ENCODE assay signal across 14 cellular contexts in the genomic region with DNA sequence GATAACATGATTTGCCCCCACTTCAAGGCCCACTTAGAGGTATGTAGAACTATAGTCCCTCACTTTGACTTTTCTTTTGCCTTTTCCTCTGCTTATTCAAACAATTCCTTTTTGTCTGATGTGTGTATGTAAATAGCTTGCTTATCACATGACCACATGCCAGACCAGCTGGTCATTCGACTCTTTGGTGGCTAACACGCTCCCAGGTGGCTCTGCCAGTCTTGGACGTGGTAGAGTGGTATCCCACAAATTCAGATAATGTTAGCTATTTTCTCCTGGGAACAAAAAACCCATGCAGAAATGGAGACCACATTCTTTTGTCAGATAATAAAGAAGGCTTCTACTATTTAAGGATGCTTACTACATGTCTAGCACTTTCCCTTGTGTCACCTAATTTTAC. TPM values are rescaled to one million over a fixed set of nuclear protein-coding genes. Genes with fewer than 3 reads are reported as not detected.
DNase-seq lines count a peak whose midpoint lies in the region; ATAC-seq lines count a peak whose summit lies in the region.
"Had no signal": no experiment of that assay in that cellular context is flagged by ENCODE, and none has a peak within 500 bp of the region (broad histone marks: within the 10 kb centered on the region; RNA-seq: fewer than 3 reads in every experiment).

No MANE protein-coding gene starts in this region.

- no peaks in the 10 kb centered on the region; the same call in 1 of the 2 replicates for H3K36me3 ChIP-seq in SJCRH30

- H3K4me1 ChIP-seq in SJCRH30 = peaks cover 18% of the 10 kb centered on the region

- no peaks in the 10 kb centered on the region for H3K27me3 ChIP-seq in SJCRH30

- no peaks in the 10 kb centered on the region for H3K9me3 ChIP-seq in SJCRH30 (replicated peaks)

- H3K27ac ChIP-seq in SJCRH30 = peak overlapping the region; percentile 69
- H3K27ac ChIP-seq: C4-2B, PC-9 had no signal

- peak; percentile 5 for DNase-seq in H4 (ENCODE audit: low spot score)
- peak; percentile 82 to 89 for DNase-seq in SJCRH30
- peak; percentile 77 for DNase-seq in islet precursor cell
- peak; percentile 45 for DNase-seq in skeletal muscle cell (ENCODE audit: low read depth)
- no peak for DNase-seq in NCI-H1417 (lab: John Stamatoyannopoulos, UW)
- DNase-seq: NCI-H187, NCI-H2227 treated with DMSO at 0.1 percent for 48 hours, NCI-H510A treated with DMSO at 0.1 percent for 48 hours, PC-9, SW 1271 had no signal

- ATAC-seq in GM18909 (IDR thresholded peaks at IDR 0.05; ENCODE audit: poor library complexity, unreplicated experiment) = no peak
- ATAC-seq in HG03045 (IDR thresholded peaks at IDR 0.05; ENCODE audit: unreplicated experiment) = no peak
- ATAC-seq in HG02678 (IDR thresholded peaks at IDR 0.05; ENCODE audit: unreplicated experiment) = no peak

- no peak overlapping the region for H3K4me3 ChIP-seq in SJCRH30
- H3K4me3 ChIP-seq in skeletal muscle cell (ENCODE audit: low read depth, low read length) = no peak overlapping the region
- H3K4me3 ChIP-seq: PC-9 had no signal

RNA-seq across cellular contexts. Expression of gene ARHGAP24, which starts 47.9 kb away (rescaled TPM):
- 2.6 and 6.3 TPM in 2 replicates for total RNA-seq in H4 (2014; rRNA removed; shearing (Covaris generic))
- total RNA-seq in SJCRH30 (2014; rRNA removed; shearing (Covaris generic)) = 26.5 and 34.6 TPM in 2 replicates

Comparison
In these comparisons a context has a peak if more than half of its experiments do, and no peak if none do; other contexts are left out.
1. DNase-seq: peak in H4 (single experiment), SJCRH30 (2 of 2), islet precursor cell (single experiment) and skeletal muscle cell (single experiment); none in NCI-H1417 (0 of 3).